14 cellular contexts compared by ENCODE assay signal in genomic region chr16:70701998-70702397, GRCh38. TPM values are rescaled to one million over a fixed set of nuclear protein-coding genes. Genes with fewer than 3 reads are reported as not detected.
DNase-seq lines count a peak whose midpoint lies in the region; TF ChIP-seq lines count a peak whose summit lies in the region.
"Had no signal": no experiment of that assay in that cellular context is flagged by ENCODE, and none has a peak within 500 bp of the region (broad histone marks: within the 10 kb centered on the region; RNA-seq: fewer than 3 reads in every experiment).

No MANE protein-coding gene starts in this region.

- H3K9ac ChIP-seq in muscle layer of colon (ENCODE audit: low read length) = peak overlapping the region; percentile 58

- no peaks in the 10 kb centered on the region for H3K27me3 Mint-ChIP-seq in activated naive CD4-positive, alpha-beta T cell treated with anti-CD3 and anti-CD28 coated beads, Interleukin-2, amount 10 ng/mL, durations not matched to agents 7 days and 5 days
- H3K27me3 Mint-ChIP-seq: memory B cell had no signal

- WGBS in transverse colon (ENCODE audit: low coverage in 1 of 2), 2 donors = 89% methylated on average over 8 of the region's 8 CpGs; no CpG with 5 or more reads in 1 of the 2 donors

- no peak for TF ChIP-seq POLR2A in transverse colon (IDR thresholded peaks at IDR 0.05)

- H3K27me3 ChIP-seq in muscle layer of colon (ENCODE audit: control insufficient read depth in 1 of 2, insufficient read depth in 2 of 2, low read length in 2 of 2) (no peaks in the 10 kb centered on the region), transverse colon (no peaks in the 10 kb centered on the region)

- H3K4me1 Mint-ChIP-seq in activated naive CD4-positive, alpha-beta T cell treated with anti-CD3 and anti-CD28 coated beads, Interleukin-2, amount 10 ng/mL, durations not matched to agents 7 days and 5 days = peaks cover 16% of the 10 kb centered on the region
- H3K4me1 Mint-ChIP-seq: memory B cell had no signal

- peak overlapping the region; percentile 12 to 14 for H3K4me3 ChIP-seq in muscle layer of colon (ENCODE audit: low read depth in 1 of 2, low read length in 2 of 2)
- H3K4me3 ChIP-seq in transverse colon = no peak overlapping the region

- peaks cover 3% of the 10 kb centered on the region for H3K36me3 Mint-ChIP-seq in activated naive CD4-positive, alpha-beta T cell treated with anti-CD3 and anti-CD28 coated beads, Interleukin-2, amount 10 ng/mL, durations not matched to agents 7 days and 5 days

- H3K27ac Mint-ChIP-seq in activated naive CD4-positive, alpha-beta T cell treated with anti-CD3 and anti-CD28 coated beads, Interleukin-2, amount 10 ng/mL, durations not matched to agents 7 days and 5 days = peak overlapping the region; percentile 53
- H3K27ac Mint-ChIP-seq: activated naive CD4-positive, alpha-beta T cell treated with anti-CD3 and anti-CD28 coated beads for 36 hours; memory B cell had no signal

- no peak for TF ChIP-seq EP300 in transverse colon (IDR thresholded peaks at IDR 0.05; ENCODE audit: low read depth)

- H3K4me1 ChIP-seq in muscle layer of colon (ENCODE audit: insufficient read depth, low read length) (peaks cover 92% of the 10 kb centered on the region), transverse colon (peaks cover 21 to 76% (median 56%) of the 10 kb centered on the region in 4 donors)

- TF ChIP-seq CTCF in transverse colon (IDR thresholded peaks at IDR 0.05) = no peak

- no peak overlapping the region for H3K4me3 Mint-ChIP-seq in activated naive CD4-positive, alpha-beta T cell treated with anti-CD3 and anti-CD28 coated beads, Interleukin-2, amount 10 ng/mL, durations not matched to agents 7 days and 5 days
- H3K4me3 Mint-ChIP-seq: activated naive CD4-positive, alpha-beta T cell treated with anti-CD3 and anti-CD28 coated beads for 36 hours; memory B cell had no signal

- no peak for DNase-seq in activated naive CD4-positive, alpha-beta T cell treated with anti-CD3 and anti-CD28 coated beads, Interleukin-2, amount 10 ng/mL, durations not matched to agents 7 days and 5 days
- no peak for DNase-seq in activated naive CD4-positive, alpha-beta T cell treated with anti-CD3 and anti-CD28 coated beads, Interleukin-2, amount 50 U/mL, for 16 hours
- DNase-seq in caudate nucleus (lab: John Stamatoyannopoulos, UW) = no peak
- DNase-seq in transverse colon = no peak
- no peak for DNase-seq in stimulated activated CD4-positive, alpha-beta T cell treated with anti-CD3 and anti-CD28 coated beads, Interleukin-2, amount 100 ng/mL, for 24 hours
- no peak for DNase-seq in H4 (ENCODE audit: low spot score)
- DNase-seq in cerebellar cortex (ENCODE audit: low spot score) = no peak
- DNase-seq: ACHN; activated naive CD4-positive, alpha-beta T cell treated with anti-CD3 and anti-CD28 coated beads for 36 hours; effector CD8-positive, alpha-beta T cell; NCI-H1694; retina had no signal

- no peaks in the 10 kb centered on the region for H3K9me3 Mint-ChIP-seq in activated naive CD4-positive, alpha-beta T cell treated with anti-CD3 and anti-CD28 coated beads, Interleukin-2, amount 10 ng/mL, durations not matched to agents 7 days and 5 days
- H3K9me3 Mint-ChIP-seq: activated naive CD4-positive, alpha-beta T cell treated with anti-CD3 and anti-CD28 coated beads for 36 hours; memory B cell had no signal

- H3K27ac ChIP-seq in caudate nucleus (ENCODE audit: low read depth, low read length) = peak overlapping the region; percentile 91
- H3K27ac ChIP-seq in muscle layer of colon (ENCODE audit: low read depth, low read length) = peak overlapping the region; percentile 90
- H3K27ac ChIP-seq in transverse colon = peak overlapping the region; percentile 79 to 87 (median 86)

- intact Hi-C loops in transverse colon (cut with DNase I; ENCODE audit: low total_unique reads) = loop anchor here (5.0 kb wide), 1 partner anchor 35 kb away; no protein-coding TSS in a partner anchor

- H3K36me3 ChIP-seq in muscle layer of colon (ENCODE audit: insufficient read depth, low read length) (no peaks in the 10 kb centered on the region), transverse colon (no peaks in the 10 kb centered on the region)

- in situ Hi-C loops in transverse colon (cut with MboI; ENCODE audit: low pct_ligation_motif_present in 1 of 4, low pct_unique_long_range_greater_than_20kb in 1 of 4, low sequenced_read_pairs in 3 of 4) = no loop called here

- CTCF ChIA-PET in activated naive CD4-positive, alpha-beta T cell treated with anti-CD3 and anti-CD28 coated beads, Interleukin-2, amount 10 ng/mL, durations not matched to agents 7 days and 5 days (lab: Charles Lee) = no interaction called here

- H3K9me3 ChIP-seq in muscle layer of colon (ENCODE audit: low read length) = no peaks in the 10 kb centered on the region
- no peaks in the 10 kb centered on the region for H3K9me3 ChIP-seq in transverse colon

RNA-seq across cellular contexts. Expression of gene MTSS2, which starts 16.1 kb away (rescaled TPM):
- total RNA-seq in transverse colon = 100 to 1,000 TPM in 1 of 4 donors, 10 to 100 TPM in 3; 13.9 to 149 (median 33.8) TPM
- 8.6 and 13.9 TPM in 2 replicates for total RNA-seq in H4 (2014; rRNA removed; shearing (Covaris generic))

RNA-seq across cellular contexts. Expression of gene IL34, which starts 55.6 kb away (rescaled TPM):
- total RNA-seq in transverse colon = 1 to 10 TPM in 2 of 4 donors, not detected in 2; 1.1 to 1.4 TPM
- not detected in 2 replicates for total RNA-seq in H4 (2014; rRNA removed; shearing (Covaris generic))
- total RNA-seq: activated naive CD4-positive, alpha-beta T cell treated with anti-CD3 and anti-CD28 coated beads for 36 hours had no signal

Comparison
In these comparisons a context has a peak if more than half of its experiments do, and no peak if none do; other contexts are left out.
1. H3K4me3 ChIP-seq: peak in muscle layer of colon (2 of 2); none in transverse colon (0 of 4).
2. Peak in every context shown above with its lines, with median percentiles within 50 percentile points of each other: H3K27ac ChIP-seq.